In the genomic region with DNA sequence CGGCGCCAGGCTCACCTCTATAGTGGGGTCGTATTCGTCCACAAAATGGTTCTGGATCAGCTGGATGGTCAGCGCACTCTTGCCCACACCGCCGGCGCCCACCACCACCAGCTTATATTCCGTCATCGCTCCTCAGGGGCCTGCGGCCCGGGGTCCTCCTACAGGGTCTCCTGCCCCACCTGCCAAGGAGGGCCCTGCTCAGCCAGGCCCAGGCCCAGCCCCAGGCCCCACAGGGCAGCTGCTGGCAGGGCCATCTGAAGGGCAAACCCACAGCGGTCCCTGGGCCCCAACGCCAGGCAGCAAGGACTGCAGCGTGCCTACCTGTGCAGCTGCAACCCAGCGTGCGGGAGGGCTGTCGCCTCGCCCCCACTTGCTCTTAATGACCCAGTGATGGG, we compare ENCODE assay signal across 1 cellular context.
TF ChIP-seq lines count a peak whose summit lies in the region.

No MANE protein-coding gene starts in this region.

TF ChIP-seq in WTC11, 78 proteins besides CTCF, POLR2A, EP300 and RAD21 (continued from another document):
- TF ChIP-seq, protein P1, sequence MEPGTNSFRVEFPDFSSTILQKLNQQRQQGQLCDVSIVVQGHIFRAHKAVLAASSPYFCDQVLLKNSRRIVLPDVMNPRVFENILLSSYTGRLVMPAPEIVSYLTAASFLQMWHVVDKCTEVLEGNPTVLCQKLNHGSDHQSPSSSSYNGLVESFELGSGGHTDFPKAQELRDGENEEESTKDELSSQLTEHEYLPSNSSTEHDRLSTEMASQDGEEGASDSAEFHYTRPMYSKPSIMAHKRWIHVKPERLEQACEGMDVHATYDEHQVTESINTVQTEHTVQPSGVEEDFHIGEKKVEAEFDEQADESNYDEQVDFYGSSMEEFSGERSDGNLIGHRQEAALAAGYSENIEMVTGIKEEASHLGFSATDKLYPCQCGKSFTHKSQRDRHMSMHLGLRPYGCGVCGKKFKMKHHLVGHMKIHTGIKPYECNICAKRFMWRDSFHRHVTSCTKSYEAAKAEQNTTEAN (CRISPR knock-in tag; IDR thresholded peaks at IDR 0.05), result no peak
